In the genomic region with DNA sequence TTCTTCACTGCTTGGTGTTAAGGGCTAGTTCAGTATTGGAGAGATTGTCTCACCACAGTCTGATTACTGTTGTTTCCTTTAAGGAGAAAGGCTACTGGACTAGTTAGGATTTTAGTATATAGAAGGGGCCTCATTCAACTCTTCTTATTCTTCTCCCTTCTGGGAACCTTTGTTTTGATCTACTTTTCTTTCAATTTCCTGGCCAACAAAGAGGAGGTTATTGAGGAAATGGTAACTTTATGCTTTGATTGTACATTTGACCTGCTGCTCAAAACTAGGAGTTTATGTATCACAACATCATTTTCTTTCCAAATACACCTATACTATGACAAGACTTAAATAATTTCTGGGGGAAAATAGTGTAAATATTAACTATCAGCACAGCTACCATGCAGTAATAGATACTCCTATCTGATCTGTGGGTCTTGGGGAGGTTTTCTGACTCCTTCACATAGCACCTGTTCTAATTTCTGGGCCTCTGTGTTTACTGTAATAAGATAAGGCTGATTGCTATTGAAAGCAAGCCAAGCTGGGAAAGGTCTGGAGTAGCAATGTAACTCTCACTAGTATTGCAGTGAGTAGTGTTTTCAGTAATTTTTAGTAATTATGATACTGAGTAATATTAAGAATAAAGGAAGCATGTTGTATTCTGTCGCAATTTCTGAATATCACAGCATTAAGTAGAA, we compare ENCODE assay signal across 13 cellular contexts.
"Had no signal": no experiment of that assay in that cellular context is flagged by ENCODE, and none has a peak within 500 bp of the region (broad histone marks: within the 10 kb centered on the region; RNA-seq: fewer than 3 reads in every experiment).

No MANE protein-coding gene starts in this region.

- H3K27me3 ChIP-seq: ascending aorta, cardiac muscle cell, foreskin keratinocyte, sigmoid colon, transverse colon had no signal

- H3K4me1 ChIP-seq: ascending aorta, foreskin keratinocyte had no signal

- DNase-seq: activated CD4-positive, alpha-beta T cell treated with anti-CD3 and anti-CD28 coated beads for 48 hours; activated naive CD4-positive, alpha-beta T cell treated with Interleukin-2 at 50 U/mL for 16 hours; activated naive CD8-positive, alpha-beta T cell treated with anti-CD3 and anti-CD28 coated beads, Interleukin-2, amount 50 U/mL, for 24 hours; foreskin keratinocyte; nephron progenitor cell; sigmoid colon; stimulated activated CD4-positive, alpha-beta T cell treated with anti-CD3 and anti-CD28 coated beads, Interleukin-12 subunit alpha, Interleukin-12 subunit beta, amount 100 ng/mL, for 4 hours; stimulated activated naive CD4-positive, alpha-beta T cell; substantia nigra; transverse colon had no signal

- H3K4me3 ChIP-seq: ascending aorta, cardiac muscle cell, sigmoid colon, transverse colon had no signal

- H3K9me3 ChIP-seq: ascending aorta, sigmoid colon, transverse colon had no signal

- ATAC-seq: activated naive CD8-positive, alpha-beta T cell treated with anti-CD3 and anti-CD28 coated beads, Interleukin-2, amount 50 U/mL, for 24 hours; foreskin keratinocyte; left lobe of liver had no signal

- H3K36me3 ChIP-seq: ascending aorta, cardiac muscle cell, sigmoid colon, transverse colon had no signal

- H3K27ac ChIP-seq: ascending aorta, cardiac muscle cell, foreskin keratinocyte, sigmoid colon had no signal
